22 cellular contexts compared by ENCODE assay signal in genomic region chr19:18065173-18065495, GRCh38. TPM values are rescaled to one million over a fixed set of nuclear protein-coding genes. Genes with fewer than 3 reads are reported as not detected.
"Had no signal": no experiment of that assay in that cellular context is flagged by ENCODE, and none has a peak within 500 bp of the region (broad histone marks: within the 10 kb centered on the region; RNA-seq: fewer than 3 reads in every experiment).

No MANE protein-coding gene starts in this region.

- H3K27ac Mint-ChIP-seq: dendritic cell treated with granulocyte-macrophage colony-stimulating factor and Interleukin-4, amounts not matched to agents 40 ng/mL and 50 ng/mL, for 4 days; nephron progenitor cell; stimulated activated memory B cell treated with anti-CD40 and anti-IgM and Interleukin-4, amounts not matched to agents 10 μg/mL and 1 μg/mL and 100 μg/mL, for 72 hours had no signal

- H3K4me3 ChIP-seq: esophagus squamous epithelium, gastroesophageal sphincter, ovary, testis, tibial nerve, upper lobe of right lung, vagina had no signal

- ATAC-seq: effector memory CD8-positive, alpha-beta T cell; gastroesophageal sphincter; left lobe of liver; naive thymus-derived CD4-positive, alpha-beta T cell; right cardiac atrium; stimulated activated memory B cell treated with anti-CD40 and anti-IgM and Interleukin-4, amounts not matched to agents 10 μg/mL and 1 μg/mL and 100 μg/mL, for 72 hours; stimulated activated naive CD8-positive, alpha-beta T cell treated with anti-CD3 and anti-CD28 coated beads, Interleukin-15, amount 100 ng/mL, for 72 hours; upper lobe of right lung had no signal

- H3K4me1 Mint-ChIP-seq: nephron progenitor cell; stimulated activated memory B cell treated with anti-CD40 and anti-IgM and Interleukin-4, amounts not matched to agents 10 μg/mL and 1 μg/mL and 100 μg/mL, for 72 hours; stimulated activated naive CD8-positive, alpha-beta T cell treated with anti-CD3 and anti-CD28 coated beads, Interleukin-15, amount 100 ng/mL, for 72 hours had no signal

- H3K9me3 Mint-ChIP-seq: dendritic cell treated with granulocyte-macrophage colony-stimulating factor and Interleukin-4, amounts not matched to agents 40 ng/mL and 50 ng/mL, for 4 days; effector memory CD8-positive, alpha-beta T cell; naive thymus-derived CD4-positive, alpha-beta T cell; nephron progenitor cell; stimulated activated memory B cell treated with anti-CD40 and anti-IgM and Interleukin-4, amounts not matched to agents 10 μg/mL and 1 μg/mL and 100 μg/mL, for 72 hours; stimulated activated naive CD8-positive, alpha-beta T cell treated with anti-CD3 and anti-CD28 coated beads, Interleukin-15, amount 100 ng/mL, for 72 hours had no signal

- H3K27ac ChIP-seq: epithelial cell of prostate, esophagus squamous epithelium, gastroesophageal sphincter, ovary, testis, tibial nerve, upper lobe of right lung, vagina had no signal

- H3K4me3 Mint-ChIP-seq: dendritic cell treated with granulocyte-macrophage colony-stimulating factor and Interleukin-4, amounts not matched to agents 40 ng/mL and 50 ng/mL, for 4 days; effector memory CD8-positive, alpha-beta T cell; naive thymus-derived CD4-positive, alpha-beta T cell; nephron progenitor cell; stimulated activated memory B cell treated with anti-CD40 and anti-IgM and Interleukin-4, amounts not matched to agents 10 μg/mL and 1 μg/mL and 100 μg/mL, for 72 hours; stimulated activated naive CD8-positive, alpha-beta T cell treated with anti-CD3 and anti-CD28 coated beads, Interleukin-15, amount 100 ng/mL, for 72 hours had no signal

- H3K36me3 ChIP-seq: esophagus squamous epithelium, gastroesophageal sphincter, ovary, tibial nerve, upper lobe of right lung, vagina had no signal

- H3K4me1 ChIP-seq: esophagus squamous epithelium, gastroesophageal sphincter, testis, tibial nerve, upper lobe of right lung, vagina had no signal

- H3K9me3 ChIP-seq: esophagus squamous epithelium, gastroesophageal sphincter, ovary, testis, tibial nerve, upper lobe of right lung, vagina had no signal

- DNase-seq: effector memory CD8-positive, alpha-beta T cell; esophagus squamous epithelium; foreskin fibroblast; glutamatergic neuron; islet precursor cell; mammary epithelial cell; naive thymus-derived CD4-positive, alpha-beta T cell; ovary; right cardiac atrium; stimulated activated CD4-positive, alpha-beta T cell treated with anti-CD3 and anti-CD28 coated beads, Interleukin-4, amount 100 ng/mL, for 1 hour; stimulated activated CD8-positive, alpha-beta memory T cell treated with anti-CD3 and anti-CD28 coated beads, Interleukin-4, amount 100 ng/mL, for 48 hours; stimulated activated naive CD8-positive, alpha-beta T cell treated with anti-CD3 and anti-CD28 coated beads, Interleukin-15, amount 100 ng/mL, for 72 hours; upper lobe of right lung had no signal

- H3K27me3 ChIP-seq: ovary, testis, tibial nerve, upper lobe of right lung, vagina had no signal

RNA-seq across cellular contexts. Expression of gene IL12RB1, which starts 21.6 kb away (rescaled TPM):
- total RNA-seq: mammary epithelial cell, vagina had no signal
